In the genomic region with DNA sequence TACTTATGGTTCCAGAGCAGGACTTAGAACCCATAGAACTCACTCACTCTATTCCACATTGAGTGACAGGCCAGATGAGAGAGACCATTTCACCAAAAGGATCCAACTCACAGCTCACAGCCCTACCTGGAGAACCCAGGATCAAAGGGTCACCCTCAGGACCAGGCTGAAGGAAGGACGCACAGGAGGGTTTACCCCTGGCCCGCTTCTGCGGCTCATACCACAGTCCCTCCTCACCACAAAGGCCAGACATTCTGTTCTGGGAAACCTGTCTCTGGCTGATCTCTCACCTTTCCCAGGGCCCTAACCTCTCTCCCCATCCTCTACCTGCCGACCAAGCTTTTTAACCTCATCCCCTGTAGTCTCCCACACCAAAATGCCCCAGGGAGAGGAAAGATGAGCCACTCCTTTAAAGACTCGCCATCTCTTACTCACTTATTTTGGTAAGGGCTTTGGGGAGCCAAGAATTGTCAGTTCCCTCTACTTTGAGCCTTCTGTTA, we compare ENCODE assay signal across 13 cellular contexts. TPM values are rescaled to one million over a fixed set of nuclear protein-coding genes. Genes with fewer than 3 reads are reported as not detected.
DNase-seq lines count a peak whose midpoint lies in the region; ATAC-seq and TF ChIP-seq lines count a peak whose summit lies in the region.
"Had no signal": no experiment of that assay in that cellular context is flagged by ENCODE, and none has a peak within 500 bp of the region (broad histone marks: within the 10 kb centered on the region; RNA-seq: fewer than 3 reads in every experiment).

No MANE protein-coding gene starts in this region.

- no peak for DNase-seq in T-helper 2 cell treated with Interferon-gamma antibody and Interleukin-4, amounts not matched to agents 5 μg/mL and 100 μg/mL, for 36 hours (ENCODE audit: low spot score)
- DNase-seq in T-helper 2 cell = no peak
- DNase-seq in HT1080 (ENCODE audit: low read depth) = peak; percentile 40
- DNase-seq in naive thymus-derived CD8-positive, alpha-beta T cell = no peak
- no peak for DNase-seq in NCI-H146 treated with DMSO at 0.1 percent for 48 hours (lab: John Stamatoyannopoulos, UW; ENCODE audit: unreplicated experiment)
- DNase-seq in esophagus squamous epithelium (lab: John Stamatoyannopoulos, UW) = no peak
- DNase-seq: cortex of kidney, NCI-H2029, thyroid gland had no signal

- H3K4me3 ChIP-seq in esophagus squamous epithelium = no peak overlapping the region
- H3K4me3 ChIP-seq: skin epidermis, thyroid gland had no signal

- peaks cover 0 to 23% (median 0%) of the 10 kb centered on the region in 3 donors for H3K36me3 ChIP-seq in esophagus squamous epithelium
- H3K36me3 ChIP-seq: thyroid gland had no signal

- TF ChIP-seq CTCF in esophagus squamous epithelium (IDR thresholded peaks at IDR 0.05) = no peak

- peak overlapping the region; percentile 27 for H3K4me3 Mint-ChIP-seq in T-helper 2 cell treated with Interferon-gamma antibody and Interleukin-4, amounts not matched to agents 5 μg/mL and 100 μg/mL, for 36 hours
- peak overlapping the region; percentile 68 for H3K4me3 Mint-ChIP-seq in activated naive CD8-positive, alpha-beta T cell
- peak overlapping the region in 6 of 10 donors; percentile 3 to 71 (median 52) for H3K4me3 Mint-ChIP-seq in naive thymus-derived CD8-positive, alpha-beta T cell

- no peaks in the 10 kb centered on the region for H3K27me3 Mint-ChIP-seq in T-helper 2 cell treated with Interferon-gamma antibody and Interleukin-4, amounts not matched to agents 5 μg/mL and 100 μg/mL, for 36 hours (ENCODE audit: low read depth)
- no peaks in the 10 kb centered on the region for H3K27me3 Mint-ChIP-seq in activated naive CD8-positive, alpha-beta T cell
- H3K27me3 Mint-ChIP-seq in naive thymus-derived CD8-positive, alpha-beta T cell = peaks cover 0 to 3% (median 0%) of the 10 kb centered on the region in 5 donors

- H3K27ac Mint-ChIP-seq in T-helper 2 cell treated with Interferon-gamma antibody and Interleukin-4, amounts not matched to agents 5 μg/mL and 100 μg/mL, for 36 hours = peak overlapping the region; percentile 75
- H3K27ac Mint-ChIP-seq in activated naive CD8-positive, alpha-beta T cell = peak overlapping the region; percentile 61
- peak overlapping the region in 7 of 10 donors; percentile 14 to 83 (median 62) for H3K27ac Mint-ChIP-seq in naive thymus-derived CD8-positive, alpha-beta T cell

- H3K27ac ChIP-seq in esophagus squamous epithelium = no peak overlapping the region
- H3K27ac ChIP-seq: thyroid gland had no signal

- intact Hi-C loops in esophagus squamous epithelium (cut with DNase I) = no loop called here

- H3K4me1 Mint-ChIP-seq in T-helper 2 cell treated with Interferon-gamma antibody and Interleukin-4, amounts not matched to agents 5 μg/mL and 100 μg/mL, for 36 hours (ENCODE audit: low read depth) = peaks cover 32% of the 10 kb centered on the region
- H3K4me1 Mint-ChIP-seq in activated naive CD8-positive, alpha-beta T cell (ENCODE audit: low read depth) = peaks cover 40% of the 10 kb centered on the region
- peaks cover 12 to 42% (median 38%) of the 10 kb centered on the region in 4 donors for H3K4me1 Mint-ChIP-seq in naive thymus-derived CD8-positive, alpha-beta T cell

- no peak for TF ChIP-seq POLR2A in esophagus squamous epithelium (IDR thresholded peaks at IDR 0.05)

- H3K36me3 Mint-ChIP-seq in T-helper 2 cell treated with Interferon-gamma antibody and Interleukin-4, amounts not matched to agents 5 μg/mL and 100 μg/mL, for 36 hours (ENCODE audit: low read depth) = peaks cover 4% of the 10 kb centered on the region
- peaks cover 6% of the 10 kb centered on the region for H3K36me3 Mint-ChIP-seq in activated naive CD8-positive, alpha-beta T cell
- no peaks in the 10 kb centered on the region for H3K36me3 Mint-ChIP-seq in naive thymus-derived CD8-positive, alpha-beta T cell

- H3K27me3 ChIP-seq in esophagus squamous epithelium = peaks cover 0 to 11% (median 0%) of the 10 kb centered on the region in 4 donors

- ATAC-seq in naive thymus-derived CD8-positive, alpha-beta T cell = no peak
- no peak for ATAC-seq in HG02642 (IDR thresholded peaks at IDR 0.05; ENCODE audit: poor library complexity, unreplicated experiment)
- ATAC-seq: activated CD4-positive, CD25-positive, alpha-beta regulatory T cell treated with anti-CD3 and anti-CD28 coated beads, Interleukin-2, amount 50 U/mL, for 24 hours had no signal

- peaks cover 39 to 76% (median 41%) of the 10 kb centered on the region in 3 donors for H3K4me1 ChIP-seq in esophagus squamous epithelium

- H3K9me3 ChIP-seq in esophagus squamous epithelium = no peaks in the 10 kb centered on the region
- H3K9me3 ChIP-seq: thyroid gland had no signal

- WGBS in esophagus squamous epithelium, 2 donors = 74 to 75% methylated on average over 5 of the region's 5 CpGs

- no peaks in the 10 kb centered on the region for H3K9me3 Mint-ChIP-seq in T-helper 2 cell treated with Interferon-gamma antibody and Interleukin-4, amounts not matched to agents 5 μg/mL and 100 μg/mL, for 36 hours
- H3K9me3 Mint-ChIP-seq in activated naive CD8-positive, alpha-beta T cell (ENCODE audit: low read depth) = no peaks in the 10 kb centered on the region
- no peaks in the 10 kb centered on the region for H3K9me3 Mint-ChIP-seq in naive thymus-derived CD8-positive, alpha-beta T cell

- POLR2A ChIA-PET in naive thymus-derived CD8-positive, alpha-beta T cell (lab: Charles Lee) = interaction anchor here (1.1 to 12.2 kb wide), 4 partner anchors 10 to 36 kb away, joined by 4 to 209 read pairs (median 94); a partner anchor contains a TSS

RNA-seq across cellular contexts. Expression of a gene that starts 4.7 kb away (rescaled TPM):
- total RNA-seq in HT1080 (2014; rRNA removed; shearing (Covaris generic)) = 236 and 374 TPM in 2 replicates
- polyA plus RNA-seq in HT1080 (2015; cell fraction: cytosol; rRNA removed) = 579 and 580 TPM in 2 replicates
- 258 and 269 TPM in 2 replicates for polyA plus RNA-seq in HT1080 (2015; cell fraction: nucleus; rRNA removed)
- total RNA-seq in naive thymus-derived CD8-positive, alpha-beta T cell = not detected
- under 1 TPM in 2 of 3 donors, not detected in 1; 0.17 to 0.22 TPM for polyA plus RNA-seq in naive thymus-derived CD8-positive, alpha-beta T cell
- total RNA-seq in esophagus squamous epithelium = 10 to 100 TPM; 11.9 to 72.7 (median 35.6) TPM

RNA-seq across cellular contexts. Expression of a gene that starts 5.1 kb away (rescaled TPM):
- 135 and 146 TPM in 2 replicates for total RNA-seq in HT1080 (2014; rRNA removed; shearing (Covaris generic))
- 153 and 193 TPM in 2 replicates for polyA plus RNA-seq in HT1080 (2015; cell fraction: cytosol; rRNA removed)
- polyA plus RNA-seq in HT1080 (2015; cell fraction: nucleus; rRNA removed) = 65.8 and 67.2 TPM in 2 replicates
- 10 to 100 TPM; 25.8 to 29.5 TPM for total RNA-seq in naive thymus-derived CD8-positive, alpha-beta T cell
- 10 to 100 TPM; 77.2 to 83.6 (median 83.0) TPM for polyA plus RNA-seq in naive thymus-derived CD8-positive, alpha-beta T cell
- total RNA-seq in esophagus squamous epithelium = 10 to 100 TPM; 16.0 to 34.3 (median 28.0) TPM

RNA-seq across cellular contexts. Expression of a gene that starts 7.3 kb away (rescaled TPM):
- 187 and 232 TPM in 2 replicates for total RNA-seq in HT1080 (2014; rRNA removed; shearing (Covaris generic))
- polyA plus RNA-seq in HT1080 (2015; cell fraction: cytosol; rRNA removed) = 137 and 138 TPM in 2 replicates
- polyA plus RNA-seq in HT1080 (2015; cell fraction: nucleus; rRNA removed) = 85.4 and 98.4 TPM in 2 replicates
- 10 to 100 TPM; 33.0 to 35.6 TPM for total RNA-seq in naive thymus-derived CD8-positive, alpha-beta T cell
- polyA plus RNA-seq in naive thymus-derived CD8-positive, alpha-beta T cell = 10 to 100 TPM; 74.9 to 97.6 (median 86.0) TPM
- total RNA-seq in esophagus squamous epithelium = 10 to 100 TPM; 35.7 to 60.1 (median 38.4) TPM

RNA-seq across cellular contexts. Expression of a gene that starts 15.9 kb away (rescaled TPM):
- 0.24 and 0.57 TPM in 2 replicates for total RNA-seq in HT1080 (2014; rRNA removed; shearing (Covaris generic))
- 0.09 and 0.16 TPM in 2 replicates for polyA plus RNA-seq in HT1080 (2015; cell fraction: cytosol; rRNA removed)
- polyA plus RNA-seq in HT1080 (2015; cell fraction: nucleus; rRNA removed) = not detected in 2 replicates
- 10 to 100 TPM; 52.1 to 52.6 TPM for total RNA-seq in naive thymus-derived CD8-positive, alpha-beta T cell
- 100 to 1,000 TPM; 255 to 495 (median 475) TPM for polyA plus RNA-seq in naive thymus-derived CD8-positive, alpha-beta T cell
- 1 to 10 TPM in 3 of 4 donors, under 1 TPM in 1; 0.21 to 3.6 (median 1.8) TPM for total RNA-seq in esophagus squamous epithelium

RNA-seq across cellular contexts. Expression of a gene that starts 22.9 kb away (rescaled TPM):
- total RNA-seq in HT1080 (2014; rRNA removed; shearing (Covaris generic)) = 27.9 and 32.0 TPM in 2 replicates
- polyA plus RNA-seq in HT1080 (2015; cell fraction: cytosol; rRNA removed) = 49.0 and 72.9 TPM in 2 replicates
- polyA plus RNA-seq in HT1080 (2015; cell fraction: nucleus; rRNA removed) = 214 and 236 TPM in 2 replicates
- total RNA-seq in naive thymus-derived CD8-positive, alpha-beta T cell = 10 to 100 TPM; 15.2 to 16.9 TPM
- polyA plus RNA-seq in naive thymus-derived CD8-positive, alpha-beta T cell = 1 to 10 TPM in 2 of 3 donors, not detected in 1; 1.8 to 2.5 TPM
- 10 to 100 TPM in 2 of 4 donors, 1 to 10 TPM in 2; 3.6 to 29.0 (median 10.2) TPM for total RNA-seq in esophagus squamous epithelium

Comparison
In these comparisons a context has a peak if more than half of its experiments do, and no peak if none do; other contexts are left out.
1. RNA of a gene that starts 4.7 kb away (total RNA-seq): 236 to 374 TPM in HT1080 and 11.9 to 72.7 TPM in esophagus squamous epithelium; not detected in naive thymus-derived CD8-positive, alpha-beta T cell; every median in the first group is over 4 times any median in the second.
2. Peak in every context shown above with its lines, with median percentiles within 50 percentile points of each other: H3K27ac Mint-ChIP-seq and H3K4me3 Mint-ChIP-seq.